ENCODE assay signal across 26 cellular contexts in genomic region chr1:210369425-210369824, GRCh38. TPM values are rescaled to one million over a fixed set of nuclear protein-coding genes. Genes with fewer than 3 reads are reported as not detected.
DNase-seq lines count a peak whose midpoint lies in the region; ATAC-seq, FAIRE-seq and TF ChIP-seq lines count a peak whose summit lies in the region.
"Had no signal": no experiment of that assay in that cellular context is flagged by ENCODE, and none has a peak within 500 bp of the region (broad histone marks: within the 10 kb centered on the region; RNA-seq: fewer than 3 reads in every experiment).

No MANE protein-coding gene starts in this region.

- H4K8ac ChIP-seq in H9 (replicated peaks; ENCODE audit: insufficient read length, low read depth, low read length) = no peak overlapping the region

- H2AK5ac ChIP-seq in H9 (ENCODE audit: insufficient read length, low read length) = no peak overlapping the region

- H2BK120ac ChIP-seq in H9 (ENCODE audit: low read depth, low read length, poor library complexity, severe bottlenecking) = no peak overlapping the region

- H3K9ac ChIP-seq in H9 (ENCODE audit: extremely low read depth, insufficient read length, low read length) (no peak overlapping the region), neural progenitor cell (no peak overlapping the region)
- H3K9ac ChIP-seq: BLaER1, GM23248 had no signal

- peaks cover 57 to 61% of the 10 kb centered on the region in 2 experiments for H3K4me1 Mint-ChIP-seq in H9
- H3K4me1 Mint-ChIP-seq in neural progenitor cell = peaks cover 29% of the 10 kb centered on the region
- H3K4me1 Mint-ChIP-seq in activated CD8-positive, alpha-beta memory T cell treated with anti-CD3 and anti-CD28 coated beads, Interleukin-2, amount 10 ng/mL, durations not matched to agents 7 days and 5 days = peaks cover 12% of the 10 kb centered on the region

- H2BK5ac ChIP-seq in H9 (ENCODE audit: insufficient read length, low read length) = no peak overlapping the region

- H3K14ac ChIP-seq in H9 (ENCODE audit: insufficient read depth, low read length) = peak overlapping the region; percentile 63; the same call in 1 of the 2 replicates

- no peak overlapping the region for H3K4ac ChIP-seq in H9 (ENCODE audit: low read depth, low read length)

- no peak overlapping the region for H2BK15ac ChIP-seq in H9 (ENCODE audit: low read depth, low read length)

- H3K27ac ChIP-seq in H9 (ENCODE audit: insufficient read length, low read depth, low read length) = no peak overlapping the region
- peak overlapping the region; percentile 46 for H3K27ac ChIP-seq in angular gyrus (ENCODE audit: low read depth, low read length)
- H3K27ac ChIP-seq in neural progenitor cell = no peak overlapping the region
- H3K27ac ChIP-seq: BLaER1, GM23248, SJCRH30 had no signal

- H3T11ph ChIP-seq in H9 (ENCODE audit: low read length) = no peak overlapping the region

- H4K5ac ChIP-seq in H9 (ENCODE audit: insufficient read length, low read depth, low read length) = no peak overlapping the region

- H3F3A ChIP-seq in neural progenitor cell (ENCODE audit: low read depth) = peaks cover 29% of the 10 kb centered on the region

- H2AFZ ChIP-seq in H9 (ENCODE audit: low read length) (no peak overlapping the region), neural progenitor cell (replicated peaks) (no peak overlapping the region)
- H2AFZ ChIP-seq: GM23248 had no signal

- H3K23ac ChIP-seq in H9 (ENCODE audit: insufficient read length, low read depth, low read length) = no peak overlapping the region

- WGBS in H9 (ENCODE audit: extremely low coverage, insufficient read length, low lambda C conversion rate) = no CpG with 5 or more reads among the region's 4 CpGs

- H3K27ac Mint-ChIP-seq in H9 = no peak overlapping the region
- H3K27ac Mint-ChIP-seq in neural progenitor cell = peak overlapping the region; percentile 23
- H3K27ac Mint-ChIP-seq in activated CD8-positive, alpha-beta memory T cell treated with anti-CD3 and anti-CD28 coated beads, Interleukin-2, amount 10 ng/mL, durations not matched to agents 7 days and 5 days = no peak overlapping the region
- H3K27ac Mint-ChIP-seq: CD4-positive, alpha-beta T cell had no signal

- H3K9me3 Mint-ChIP-seq in H9 (no peaks in the 10 kb centered on the region; a peak in 2 of 5 replicates), neural progenitor cell (no peaks in the 10 kb centered on the region)
- no peaks in the 10 kb centered on the region for H3K9me3 Mint-ChIP-seq in activated CD8-positive, alpha-beta memory T cell treated with anti-CD3 and anti-CD28 coated beads, Interleukin-2, amount 10 ng/mL, durations not matched to agents 7 days and 5 days (ENCODE audit: low read depth)
- H3K9me3 Mint-ChIP-seq: CD4-positive, alpha-beta T cell had no signal

- H4K91ac ChIP-seq in H9 (ENCODE audit: insufficient read length, low read depth, low read length) = no peak overlapping the region

- H3K4me1 ChIP-seq in H9 (ENCODE audit: insufficient read depth, low read length) (peaks cover 18% of the 10 kb centered on the region; the same call in 1 of the 2 replicates), neural progenitor cell (peaks cover 29% of the 10 kb centered on the region)
- H3K4me1 ChIP-seq: BLaER1 had no signal

- DNase-seq in GM12891 (ENCODE audit: insufficient read length, low spot score) (no peak), H9 (peak; percentile 32), neural progenitor cell (ENCODE audit: low spot score) (peak; percentile 54), HPDE6-E6E7 (ENCODE audit: extremely low spot score) (no peak), putamen (ENCODE audit: low spot score) (no peak)
- no peak for DNase-seq in activated CD8-positive, alpha-beta memory T cell treated with anti-CD3 and anti-CD28 coated beads, Interleukin-2, amount 10 ng/mL, durations not matched to agents 7 days and 5 days
- DNase-seq: ACHN; CD4-positive, alpha-beta T cell; COR-L47; DMS 273 treated with DMSO at 0.1 percent for 48 hours; DMS79 treated with DMSO at 0.1 percent for 48 hours; GM23248; Kasumi-1; NCI-H1417; NCI-H187 treated with DMSO at 0.1 percent for 48 hours; NCI-H2107; NCI-H345; NCI-H524; NCI-H774; OCI-M1; SJCRH30 had no signal

- no peak for ATAC-seq in HG02798 (IDR thresholded peaks at IDR 0.05; ENCODE audit: poor library complexity, unreplicated experiment)
- no peak for ATAC-seq in activated CD8-positive, alpha-beta memory T cell treated with anti-CD3 and anti-CD28 coated beads, Interleukin-2, amount 10 ng/mL, durations not matched to agents 7 days and 5 days
- ATAC-seq: HCT116 had no signal

- no peaks in the 10 kb centered on the region for H3K23me2 ChIP-seq in H9 (ENCODE audit: insufficient read length, low read depth, low read length, poor library complexity, severe bottlenecking)

- CTCF ChIA-PET in activated CD8-positive, alpha-beta memory T cell treated with anti-CD3 and anti-CD28 coated beads, Interleukin-2, amount 10 ng/mL, durations not matched to agents 7 days and 5 days (lab: Charles Lee) = interaction anchor here (1.0 to 1.4 kb wide), 2 partner anchors 8 to 30 kb away, joined by 3 to 5 read pairs; no protein-coding TSS in a partner anchor

- H3K4me2 ChIP-seq in H9 (ENCODE audit: insufficient read depth, insufficient read length, low read length) = no peak overlapping the region
- H3K4me2 ChIP-seq in neural progenitor cell = no peak overlapping the region
- H3K4me2 ChIP-seq: BLaER1 had no signal

- TF ChIP-seq CTCF in H9 (conservative IDR thresholded peaks at IDR 0.05) = no peak
- TF ChIP-seq CTCF in neural progenitor cell (IDR thresholded peaks at IDR 0.05) = no peak

- H3K36me3 Mint-ChIP-seq in H9 (ENCODE audit: insufficient read depth in 1 of 3, low read depth in 3 of 3) (no peaks in the 10 kb centered on the region), neural progenitor cell (no peaks in the 10 kb centered on the region)
- H3K36me3 Mint-ChIP-seq in activated CD8-positive, alpha-beta memory T cell treated with anti-CD3 and anti-CD28 coated beads, Interleukin-2, amount 10 ng/mL, durations not matched to agents 7 days and 5 days = no peaks in the 10 kb centered on the region

- no peak overlapping the region for H2BK20ac ChIP-seq in H9 (ENCODE audit: low read depth, low read length, poor library complexity, severe bottlenecking)

- TF ChIP-seq POLR2A in GM12891 (IDR thresholded peaks at IDR 0.05; ENCODE audit: low read depth, low read length) = no peak

- H3K79me2 ChIP-seq in H9 (ENCODE audit: insufficient read depth, low read length) (no peaks in the 10 kb centered on the region), neural progenitor cell (ENCODE audit: low read depth) (no peaks in the 10 kb centered on the region)

- H3K4me3 Mint-ChIP-seq in H9 (0 out of 5 replicates have a peak overlapping the region, but pooled peaks of 1 of the 2 experiments have one; percentile 15), neural progenitor cell (no peak overlapping the region)
- no peak overlapping the region for H3K4me3 Mint-ChIP-seq in activated CD8-positive, alpha-beta memory T cell treated with anti-CD3 and anti-CD28 coated beads, Interleukin-2, amount 10 ng/mL, durations not matched to agents 7 days and 5 days
- H3K4me3 Mint-ChIP-seq: CD4-positive, alpha-beta T cell had no signal

- H4K20me1 ChIP-seq in H9 (ENCODE audit: control insufficient read depth, insufficient read depth, insufficient read length) (no peaks in the 10 kb centered on the region), neural progenitor cell (ENCODE audit: low read depth) (no peaks in the 10 kb centered on the region)
- H4K20me1 ChIP-seq: BLaER1 had no signal

- FAIRE-seq in GM12891 (lab: Jason Lieb, UNC) = peak; percentile 13
- FAIRE-seq: RCC 7860 had no signal

- H3K27me3 ChIP-seq in H9 (ENCODE audit: insufficient read depth, low read length) (no peaks in the 10 kb centered on the region; the same call in 1 of the 2 replicates), neural progenitor cell (no peaks in the 10 kb centered on the region)
- H3K27me3 ChIP-seq: BLaER1, SJCRH30 had no signal

- no peaks in the 10 kb centered on the region for H3K36me3 ChIP-seq in neural progenitor cell
- H3K36me3 ChIP-seq: BLaER1, SJCRH30 had no signal

- no peak overlapping the region for H3K4me3 ChIP-seq in neural progenitor cell
- H3K4me3 ChIP-seq: BLaER1, GM23248, SJCRH30 had no signal

- no peak overlapping the region for H3K18ac ChIP-seq in H9 (ENCODE audit: insufficient read length, low read depth, low read length)

- H3K27me3 Mint-ChIP-seq in H9 (ENCODE audit: low read depth) (peaks cover 26% of the 10 kb centered on the region), neural progenitor cell (ENCODE audit: insufficient read depth, low read depth) (peaks cover 2% of the 10 kb centered on the region)
- H3K27me3 Mint-ChIP-seq in activated CD8-positive, alpha-beta memory T cell treated with anti-CD3 and anti-CD28 coated beads, Interleukin-2, amount 10 ng/mL, durations not matched to agents 7 days and 5 days = no peaks in the 10 kb centered on the region
- H3K27me3 Mint-ChIP-seq: CD4-positive, alpha-beta T cell had no signal

- no peak overlapping the region for H2BK12ac ChIP-seq in H9 (ENCODE audit: insufficient read length, low read depth, low read length)

- no peaks in the 10 kb centered on the region for H3K9me3 ChIP-seq in H9 (ENCODE audit: control insufficient read depth, low read depth, low read length)
- no peaks in the 10 kb centered on the region for H3K9me3 ChIP-seq in neural progenitor cell (ENCODE audit: low read depth)
- H3K9me3 ChIP-seq: BLaER1, SJCRH30 had no signal

- no peaks in the 10 kb centered on the region for H3K79me1 ChIP-seq in H9 (ENCODE audit: insufficient read depth, low read depth, low read length, poor library complexity, severe bottlenecking)

- H3K56ac ChIP-seq in H9 (ENCODE audit: insufficient read length, low read depth, low read length) = no peak overlapping the region

TF ChIP-seq in GM12891, 5 proteins besides CTCF, POLR2A, EP300 and RAD21:
- no peak for TF ChIP-seq POU2F2 (IDR thresholded peaks at IDR 0.05; ENCODE audit: low read depth, low read length)
- TF ChIP-seq TAF1 (IDR thresholded peaks at IDR 0.05; ENCODE audit: low read depth, low read length) = no peak
- TF ChIP-seq POLR2AphosphoS5 (IDR thresholded peaks at IDR 0.05; ENCODE audit: low read depth, low read length) = no peak
- TF ChIP-seq SPI1 (IDR thresholded peaks at IDR 0.05; ENCODE audit: low read depth, low read length) = no peak
- no peak for TF ChIP-seq PAX5 (IDR thresholded peaks at IDR 0.05; ENCODE audit: insufficient read depth, low read length, severe bottlenecking)

RNA-seq across cellular contexts. Expression of gene HHAT, which starts 40.7 kb away (rescaled TPM):
- polyA plus RNA-seq in GM12891 (2012; ENCODE audit: low read depth, missing spikeins) = 1.7 TPM
- total RNA-seq in H9 (2021) = 0.48 and 0.83 TPM in 2 replicates
- 10.3 and 15.4 TPM in 2 replicates for total RNA-seq in neural progenitor cell (ENCODE audit: low replicate concordance)
- total RNA-seq in activated CD8-positive, alpha-beta memory T cell treated with anti-CD3 and anti-CD28 coated beads, Interleukin-2, amount 10 ng/mL, durations not matched to agents 7 days and 5 days = under 1 TPM; 0.23 to 0.64 TPM

Comparison
In these comparisons a context has a peak if more than half of its experiments do, and no peak if none do; other contexts are left out.
1. DNase-seq: peak in H9 (single experiment) and neural progenitor cell (single experiment); none in GM12891 (single experiment), HPDE6-E6E7 (single experiment), activated CD8-positive, alpha-beta memory T cell treated with anti-CD3 and anti-CD28 coated beads, Interleukin-2, amount 10 ng/mL, durations not matched to agents 7 days and 5 days (single experiment) and putamen (single experiment).